ENCODE assay signal across 8 cellular contexts in genomic region chr10:89252225-89252585, GRCh38. TPM values are rescaled to one million over a fixed set of nuclear protein-coding genes. Genes with fewer than 3 reads are reported as not detected.
A peak's percentile ranks its signal among the peaks of the same experiment; 100 is the strongest.
DNase-seq lines count a peak whose midpoint lies in the region; ATAC-seq and TF ChIP-seq lines count a peak whose summit lies in the region.

No MANE protein-coding gene starts in this region.

- peak overlapping the region; percentile 72 for H2AFZ ChIP-seq in DND-41 (ENCODE audit: low read depth, low read length)

- H3K4me3 ChIP-seq in DND-41 (ENCODE audit: low read depth in 1 of 2, low read length in 2 of 2), result peak overlapping the region in 1 of 2 experiments; percentile 83; a peak in 1 of 4 replicates
- H3K4me3 ChIP-seq in Panc1 (ENCODE audit: low read depth in 2 of 2, low read length in 2 of 2), result peak overlapping the region; percentile 91 to 94; a peak in 3 of 4 replicates
- H3K4me3 ChIP-seq in fibroblast of villous mesenchyme (ENCODE audit: low read depth, low read length), result peak overlapping the region; percentile 95
- peak overlapping the region; percentile 81 for H3K4me3 ChIP-seq in skeletal muscle cell (ENCODE audit: low read depth, low read length)

- no peak for DNase-seq in DND-41
- DNase-seq in Panc1 (ENCODE audit: low read depth, low spot score), result no peak
- DNase-seq in fibroblast of villous mesenchyme (ENCODE audit: low read depth), result no peak
- DNase-seq in skeletal muscle cell (ENCODE audit: low read depth), result no peak
- no peak for DNase-seq in NCI-H128 (lab: John Stamatoyannopoulos, UW; ENCODE audit: unreplicated experiment)
- no peak for DNase-seq in AML-193 (lab: John Stamatoyannopoulos, UW)
- no peak for DNase-seq in stimulated activated naive CD4-positive, alpha-beta T cell treated with Interleukin-2 at 50 U/mL for 16 hours (lab: John Stamatoyannopoulos, UW)

- H3K4me2 ChIP-seq in DND-41 (ENCODE audit: insufficient read depth, low read length), result peak overlapping the region; percentile 96; the same call in 1 of the 2 replicates

- TF ChIP-seq CTCF in DND-41 (IDR thresholded peaks at IDR 0.05; ENCODE audit: borderline replicate concordance, extremely low read depth, low read length, poor library complexity, severe bottlenecking) (no peak), Panc1 (IDR thresholded peaks at IDR 0.05) (no peak), fibroblast of villous mesenchyme (IDR thresholded peaks at IDR 0.05; ENCODE audit: insufficient read depth, low read depth, low read length) (no peak)

- H3K9me3 ChIP-seq in DND-41 (ENCODE audit: insufficient read depth, low read length, severe bottlenecking), result peaks cover 15% of the 10 kb centered on the region
- H3K9me3 ChIP-seq in Panc1 (ENCODE audit: control insufficient read depth, insufficient read depth, low read depth, low read length), result peaks cover 7% of the 10 kb centered on the region; the same call in 1 of the 2 replicates

- no TSS peak for BruUV-seq in Panc1 (replicated peaks; lab: Mats Ljungman, UMichigan)

- H3K4me1 ChIP-seq in DND-41 (ENCODE audit: insufficient read depth, low read length), result peaks cover 19% of the 10 kb centered on the region
- H3K4me1 ChIP-seq in Panc1 (ENCODE audit: control insufficient read depth, insufficient read depth, low read length), result peaks cover 3% of the 10 kb centered on the region; the same call in 1 of the 2 replicates

- intact Hi-C loops in Panc1 (cut with micrococcal nuclease; ENCODE audit: unreplicated experiment), result no loop called here

- H3K9ac ChIP-seq in DND-41 (ENCODE audit: low read depth, low read length), result peak overlapping the region; percentile 22; the same call in 1 of the 2 replicates

- POLR2A ChIA-PET in Panc1 (lab: Charles Lee), result interaction anchor here (0.6 kb wide), 1 partner anchor 50 kb away, joined by 7 read pairs; no protein-coding TSS in a partner anchor

- H3K27me3 ChIP-seq in DND-41 (ENCODE audit: insufficient read depth, low read length, poor library complexity) (no peaks in the 10 kb centered on the region), Panc1 (ENCODE audit: control insufficient read depth, insufficient read depth, low read length) (no peaks in the 10 kb centered on the region)

- H4K20me1 ChIP-seq in DND-41 (ENCODE audit: insufficient read depth, low read length), result no peaks in the 10 kb centered on the region

- ATAC-seq in DND-41 (ENCODE audit: insufficient read depth, low read depth), result no peak
- no peak for ATAC-seq in Panc1
- no peak for ATAC-seq in GM18502 (IDR thresholded peaks at IDR 0.05; ENCODE audit: poor library complexity, unreplicated experiment)

- in situ Hi-C loops in Panc1 (cut with HindIII; ENCODE audit: low pct_unique_long_range_greater_than_20kb, low sequenced_read_pairs), result no loop called here

- peaks cover 6% of the 10 kb centered on the region for H3K79me2 ChIP-seq in DND-41 (ENCODE audit: insufficient read depth, low read length)

- H3K36me3 ChIP-seq in DND-41 (ENCODE audit: insufficient read depth, low read length) (no peaks in the 10 kb centered on the region), Panc1 (ENCODE audit: control insufficient read depth, insufficient read depth, low read length) (no peaks in the 10 kb centered on the region)

- H3K27ac ChIP-seq in DND-41 (ENCODE audit: low read length) (peak overlapping the region; percentile 59; the same call in 1 of the 2 replicates), Panc1 (ENCODE audit: low read length) (peak overlapping the region; percentile 66)

- CTCF ChIA-PET in Panc1 (lab: Charles Lee), result interaction anchor here (1.3 kb wide), 1 partner anchor 34 kb away, joined by 3 read pairs; no protein-coding TSS in a partner anchor

RNA-seq across cellular contexts. Expression of gene LIPA, which starts 0.6 kb away (rescaled TPM):
- total RNA-seq in Panc1 (2021; ENCODE audit: unreplicated experiment) (172 TPM), fibroblast of villous mesenchyme (105 and 232 TPM in 2 replicates)
- polyA plus RNA-seq in Panc1 (2012; ENCODE audit: insufficient read length), result 69.3 TPM

RNA-seq across cellular contexts. Expression of gene CH25H, which starts 45.1 kb away (rescaled TPM):
- total RNA-seq in Panc1 (2021; ENCODE audit: unreplicated experiment), result 0.10 TPM
- not detected for polyA plus RNA-seq in Panc1 (2012; ENCODE audit: insufficient read length)
- total RNA-seq in fibroblast of villous mesenchyme, result under 0.01 and 0.64 TPM in 2 replicates

RNA-seq across cellular contexts. Expression of gene IFIT2, which starts 49.6 kb away (rescaled TPM):
- total RNA-seq in Panc1 (2021; ENCODE audit: unreplicated experiment) (31.6 TPM), fibroblast of villous mesenchyme (10.3 and 22.9 TPM in 2 replicates)
- polyA plus RNA-seq in Panc1 (2012; ENCODE audit: insufficient read length), result 6.9 TPM
